ENCODE assay signal across 1 cellular context in the genomic region with DNA sequence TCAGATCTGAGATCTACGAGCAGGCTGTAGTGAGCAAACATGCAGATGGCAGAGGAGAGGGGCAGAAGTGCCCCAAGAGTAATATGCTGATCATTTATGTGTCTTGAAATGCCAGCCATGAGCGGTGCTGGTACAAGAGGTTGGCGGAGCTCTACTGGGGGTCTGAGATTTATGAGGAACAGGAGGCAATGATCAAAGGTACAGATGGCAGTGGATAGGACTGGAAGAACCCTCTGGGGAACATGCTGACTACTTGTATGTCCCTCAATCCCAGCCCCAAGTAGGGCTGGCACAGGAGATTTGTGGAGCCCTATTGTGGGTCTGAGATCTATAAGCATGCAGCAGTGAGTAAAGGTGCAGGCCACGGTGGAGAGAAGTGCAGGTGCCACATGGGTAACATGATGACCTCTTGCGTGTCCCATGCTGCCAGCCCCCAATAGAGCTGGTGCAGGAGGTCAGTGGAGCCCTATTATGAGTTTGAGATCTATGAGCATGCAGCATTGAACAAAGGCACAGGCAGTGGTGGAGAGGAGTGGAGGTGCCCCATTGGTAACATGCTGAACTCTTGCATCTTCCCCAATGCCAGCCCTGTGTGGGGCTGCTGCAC.
TF ChIP-seq lines count a peak whose summit lies in the region.

No MANE protein-coding gene starts in this region.

TF ChIP-seq in GM23338, 12 proteins besides CTCF, POLR2A, EP300 and RAD21 (continued from another document):
- TF ChIP-seq, protein P1, sequence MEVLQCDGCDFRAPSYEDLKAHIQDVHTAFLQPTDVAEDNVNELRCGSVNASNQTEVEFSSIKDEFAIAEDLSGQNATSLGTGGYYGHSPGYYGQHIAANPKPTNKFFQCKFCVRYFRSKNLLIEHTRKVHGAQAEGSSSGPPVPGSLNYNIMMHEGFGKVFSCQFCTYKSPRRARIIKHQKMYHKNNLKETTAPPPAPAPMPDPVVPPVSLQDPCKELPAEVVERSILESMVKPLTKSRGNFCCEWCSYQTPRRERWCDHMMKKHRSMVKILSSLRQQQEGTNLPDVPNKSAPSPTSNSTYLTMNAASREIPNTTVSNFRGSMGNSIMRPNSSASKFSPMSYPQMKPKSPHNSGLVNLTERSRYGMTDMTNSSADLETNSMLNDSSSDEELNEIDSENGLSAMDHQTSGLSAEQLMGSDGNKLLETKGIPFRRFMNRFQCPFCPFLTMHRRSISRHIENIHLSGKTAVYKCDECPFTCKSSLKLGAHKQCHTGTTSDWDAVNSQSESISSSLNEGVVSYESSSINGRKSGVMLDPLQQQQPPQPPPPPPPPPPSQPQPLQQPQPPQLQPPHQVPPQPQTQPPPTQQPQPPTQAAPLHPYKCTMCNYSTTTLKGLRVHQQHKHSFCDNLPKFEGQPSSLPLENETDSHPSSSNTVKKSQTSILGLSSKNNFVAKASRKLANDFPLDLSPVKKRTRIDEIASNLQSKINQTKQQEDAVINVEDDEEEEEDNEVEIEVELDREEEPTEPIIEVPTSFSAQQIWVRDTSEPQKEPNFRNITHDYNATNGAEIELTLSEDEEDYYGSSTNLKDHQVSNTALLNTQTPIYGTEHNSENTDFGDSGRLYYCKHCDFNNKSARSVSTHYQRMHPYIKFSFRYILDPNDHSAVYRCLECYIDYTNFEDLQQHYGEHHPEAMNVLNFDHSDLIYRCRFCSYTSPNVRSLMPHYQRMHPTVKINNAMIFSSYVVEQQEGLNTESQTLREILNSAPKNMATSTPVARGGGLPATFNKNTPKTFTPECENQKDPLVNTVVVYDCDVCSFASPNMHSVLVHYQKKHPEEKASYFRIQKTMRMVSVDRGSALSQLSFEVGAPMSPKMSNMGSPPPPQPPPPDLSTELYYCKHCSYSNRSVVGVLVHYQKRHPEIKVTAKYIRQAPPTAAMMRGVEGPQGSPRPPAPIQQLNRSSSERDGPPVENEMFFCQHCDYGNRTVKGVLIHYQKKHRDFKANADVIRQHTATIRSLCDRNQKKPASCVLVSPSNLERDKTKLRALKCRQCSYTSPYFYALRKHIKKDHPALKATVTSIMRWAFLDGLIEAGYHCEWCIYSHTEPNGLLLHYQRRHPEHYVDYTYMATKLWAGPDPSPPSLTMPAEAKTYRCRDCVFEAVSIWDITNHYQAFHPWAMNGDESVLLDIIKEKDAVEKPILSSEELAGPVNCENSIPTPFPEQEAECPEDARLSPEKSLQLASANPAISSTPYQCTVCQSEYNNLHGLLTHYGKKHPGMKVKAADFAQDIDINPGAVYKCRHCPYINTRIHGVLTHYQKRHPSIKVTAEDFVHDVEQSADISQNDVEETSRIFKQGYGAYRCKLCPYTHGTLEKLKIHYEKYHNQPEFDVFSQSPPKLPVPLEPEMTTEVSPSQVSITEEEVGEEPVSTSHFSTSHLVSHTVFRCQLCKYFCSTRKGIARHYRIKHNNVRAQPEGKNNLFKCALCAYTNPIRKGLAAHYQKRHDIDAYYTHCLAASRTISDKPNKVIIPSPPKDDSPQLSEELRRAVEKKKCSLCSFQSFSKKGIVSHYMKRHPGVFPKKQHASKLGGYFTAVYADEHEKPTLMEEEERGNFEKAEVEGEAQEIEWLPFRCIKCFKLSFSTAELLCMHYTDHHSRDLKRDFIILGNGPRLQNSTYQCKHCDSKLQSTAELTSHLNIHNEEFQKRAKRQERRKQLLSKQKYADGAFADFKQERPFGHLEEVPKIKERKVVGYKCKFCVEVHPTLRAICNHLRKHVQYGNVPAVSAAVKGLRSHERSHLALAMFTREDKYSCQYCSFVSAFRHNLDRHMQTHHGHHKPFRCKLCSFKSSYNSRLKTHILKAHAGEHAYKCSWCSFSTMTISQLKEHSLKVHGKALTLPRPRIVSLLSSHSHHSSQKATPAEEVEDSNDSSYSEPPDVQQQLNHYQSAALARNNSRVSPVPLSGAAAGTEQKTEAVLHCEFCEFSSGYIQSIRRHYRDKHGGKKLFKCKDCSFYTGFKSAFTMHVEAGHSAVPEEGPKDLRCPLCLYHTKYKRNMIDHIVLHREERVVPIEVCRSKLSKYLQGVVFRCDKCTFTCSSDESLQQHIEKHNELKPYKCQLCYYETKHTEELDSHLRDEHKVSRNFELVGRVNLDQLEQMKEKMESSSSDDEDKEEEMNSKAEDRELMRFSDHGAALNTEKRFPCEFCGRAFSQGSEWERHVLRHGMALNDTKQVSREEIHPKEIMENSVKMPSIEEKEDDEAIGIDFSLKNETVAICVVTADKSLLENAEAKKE (CRISPR knock-in tag; IDR thresholded peaks at IDR 0.05): no peak
- TF ChIP-seq JUNB (IDR thresholded peaks at IDR 0.05; ENCODE audit: unreplicated experiment): no peak
- TF ChIP-seq ZNF331 (CRISPR knock-in tag; IDR thresholded peaks at IDR 0.05; ENCODE audit: low read depth): no peak
- no peak for TF ChIP-seq EZH2phosphoT487 (IDR thresholded peaks at IDR 0.05; ENCODE audit: unreplicated experiment)
- TF ChIP-seq, protein P2, sequence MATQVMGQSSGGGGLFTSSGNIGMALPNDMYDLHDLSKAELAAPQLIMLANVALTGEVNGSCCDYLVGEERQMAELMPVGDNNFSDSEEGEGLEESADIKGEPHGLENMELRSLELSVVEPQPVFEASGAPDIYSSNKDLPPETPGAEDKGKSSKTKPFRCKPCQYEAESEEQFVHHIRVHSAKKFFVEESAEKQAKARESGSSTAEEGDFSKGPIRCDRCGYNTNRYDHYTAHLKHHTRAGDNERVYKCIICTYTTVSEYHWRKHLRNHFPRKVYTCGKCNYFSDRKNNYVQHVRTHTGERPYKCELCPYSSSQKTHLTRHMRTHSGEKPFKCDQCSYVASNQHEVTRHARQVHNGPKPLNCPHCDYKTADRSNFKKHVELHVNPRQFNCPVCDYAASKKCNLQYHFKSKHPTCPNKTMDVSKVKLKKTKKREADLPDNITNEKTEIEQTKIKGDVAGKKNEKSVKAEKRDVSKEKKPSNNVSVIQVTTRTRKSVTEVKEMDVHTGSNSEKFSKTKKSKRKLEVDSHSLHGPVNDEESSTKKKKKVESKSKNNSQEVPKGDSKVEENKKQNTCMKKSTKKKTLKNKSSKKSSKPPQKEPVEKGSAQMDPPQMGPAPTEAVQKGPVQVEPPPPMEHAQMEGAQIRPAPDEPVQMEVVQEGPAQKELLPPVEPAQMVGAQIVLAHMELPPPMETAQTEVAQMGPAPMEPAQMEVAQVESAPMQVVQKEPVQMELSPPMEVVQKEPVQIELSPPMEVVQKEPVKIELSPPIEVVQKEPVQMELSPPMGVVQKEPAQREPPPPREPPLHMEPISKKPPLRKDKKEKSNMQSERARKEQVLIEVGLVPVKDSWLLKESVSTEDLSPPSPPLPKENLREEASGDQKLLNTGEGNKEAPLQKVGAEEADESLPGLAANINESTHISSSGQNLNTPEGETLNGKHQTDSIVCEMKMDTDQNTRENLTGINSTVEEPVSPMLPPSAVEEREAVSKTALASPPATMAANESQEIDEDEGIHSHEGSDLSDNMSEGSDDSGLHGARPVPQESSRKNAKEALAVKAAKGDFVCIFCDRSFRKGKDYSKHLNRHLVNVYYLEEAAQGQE (IDR thresholded peaks at IDR 0.05; ENCODE audit: unreplicated experiment): no peak
- TF ChIP-seq ZNF114 (CRISPR knock-in tag; IDR thresholded peaks at IDR 0.05): no peak
- no peak for TF ChIP-seq EZH2 (IDR thresholded peaks at IDR 0.05; ENCODE audit: low read depth, unreplicated experiment)
